In the genomic region with DNA sequence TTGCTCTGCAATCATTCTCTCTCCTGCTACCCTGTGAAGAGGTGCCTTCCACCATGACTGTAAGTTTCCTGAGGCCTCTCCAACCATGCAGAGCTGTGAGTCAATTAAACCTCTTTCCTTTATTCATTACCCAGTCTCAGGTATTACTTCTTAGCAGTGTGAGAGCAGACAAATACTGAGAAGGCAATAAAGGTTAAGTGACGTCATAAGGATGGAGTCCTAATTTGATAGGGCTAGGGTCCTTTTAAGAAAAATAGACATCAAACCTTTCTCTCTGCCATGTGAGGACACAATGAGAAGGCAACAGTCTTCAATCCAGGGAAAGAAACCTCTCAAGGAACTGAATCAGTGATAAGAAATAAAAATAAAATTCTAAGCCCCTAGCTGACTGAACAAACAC, we compare ENCODE assay signal across 1 cellular context.
TF ChIP-seq lines count a peak whose summit lies in the region.

No MANE protein-coding gene starts in this region.

TF ChIP-seq in HepG2, 621 proteins besides CTCF, POLR2A, EP300 and RAD21:
- TF ChIP-seq ZNF563 (CRISPR knock-in tag; IDR thresholded peaks at IDR 0.05) (no peak), NFIB (CRISPR knock-in tag; IDR thresholded peaks at IDR 0.05; ENCODE audit: borderline replicate concordance) (no peak), CREB1 (IDR thresholded peaks at IDR 0.05) (peak; percentile 88), CREB1 (CRISPR knock-in tag; IDR thresholded peaks at IDR 0.05) (no peak), ATF7 (IDR thresholded peaks at IDR 0.05) (peak; percentile 84), ATF7 (CRISPR knock-in tag; IDR thresholded peaks at IDR 0.05) (no peak), ZSCAN9 (CRISPR knock-in tag; IDR thresholded peaks at IDR 0.05; ENCODE audit: borderline replicate concordance) (no peak), KDM1A (CRISPR knock-in tag; IDR thresholded peaks at IDR 0.05) (no peak)
- TF ChIP-seq, protein P1, sequence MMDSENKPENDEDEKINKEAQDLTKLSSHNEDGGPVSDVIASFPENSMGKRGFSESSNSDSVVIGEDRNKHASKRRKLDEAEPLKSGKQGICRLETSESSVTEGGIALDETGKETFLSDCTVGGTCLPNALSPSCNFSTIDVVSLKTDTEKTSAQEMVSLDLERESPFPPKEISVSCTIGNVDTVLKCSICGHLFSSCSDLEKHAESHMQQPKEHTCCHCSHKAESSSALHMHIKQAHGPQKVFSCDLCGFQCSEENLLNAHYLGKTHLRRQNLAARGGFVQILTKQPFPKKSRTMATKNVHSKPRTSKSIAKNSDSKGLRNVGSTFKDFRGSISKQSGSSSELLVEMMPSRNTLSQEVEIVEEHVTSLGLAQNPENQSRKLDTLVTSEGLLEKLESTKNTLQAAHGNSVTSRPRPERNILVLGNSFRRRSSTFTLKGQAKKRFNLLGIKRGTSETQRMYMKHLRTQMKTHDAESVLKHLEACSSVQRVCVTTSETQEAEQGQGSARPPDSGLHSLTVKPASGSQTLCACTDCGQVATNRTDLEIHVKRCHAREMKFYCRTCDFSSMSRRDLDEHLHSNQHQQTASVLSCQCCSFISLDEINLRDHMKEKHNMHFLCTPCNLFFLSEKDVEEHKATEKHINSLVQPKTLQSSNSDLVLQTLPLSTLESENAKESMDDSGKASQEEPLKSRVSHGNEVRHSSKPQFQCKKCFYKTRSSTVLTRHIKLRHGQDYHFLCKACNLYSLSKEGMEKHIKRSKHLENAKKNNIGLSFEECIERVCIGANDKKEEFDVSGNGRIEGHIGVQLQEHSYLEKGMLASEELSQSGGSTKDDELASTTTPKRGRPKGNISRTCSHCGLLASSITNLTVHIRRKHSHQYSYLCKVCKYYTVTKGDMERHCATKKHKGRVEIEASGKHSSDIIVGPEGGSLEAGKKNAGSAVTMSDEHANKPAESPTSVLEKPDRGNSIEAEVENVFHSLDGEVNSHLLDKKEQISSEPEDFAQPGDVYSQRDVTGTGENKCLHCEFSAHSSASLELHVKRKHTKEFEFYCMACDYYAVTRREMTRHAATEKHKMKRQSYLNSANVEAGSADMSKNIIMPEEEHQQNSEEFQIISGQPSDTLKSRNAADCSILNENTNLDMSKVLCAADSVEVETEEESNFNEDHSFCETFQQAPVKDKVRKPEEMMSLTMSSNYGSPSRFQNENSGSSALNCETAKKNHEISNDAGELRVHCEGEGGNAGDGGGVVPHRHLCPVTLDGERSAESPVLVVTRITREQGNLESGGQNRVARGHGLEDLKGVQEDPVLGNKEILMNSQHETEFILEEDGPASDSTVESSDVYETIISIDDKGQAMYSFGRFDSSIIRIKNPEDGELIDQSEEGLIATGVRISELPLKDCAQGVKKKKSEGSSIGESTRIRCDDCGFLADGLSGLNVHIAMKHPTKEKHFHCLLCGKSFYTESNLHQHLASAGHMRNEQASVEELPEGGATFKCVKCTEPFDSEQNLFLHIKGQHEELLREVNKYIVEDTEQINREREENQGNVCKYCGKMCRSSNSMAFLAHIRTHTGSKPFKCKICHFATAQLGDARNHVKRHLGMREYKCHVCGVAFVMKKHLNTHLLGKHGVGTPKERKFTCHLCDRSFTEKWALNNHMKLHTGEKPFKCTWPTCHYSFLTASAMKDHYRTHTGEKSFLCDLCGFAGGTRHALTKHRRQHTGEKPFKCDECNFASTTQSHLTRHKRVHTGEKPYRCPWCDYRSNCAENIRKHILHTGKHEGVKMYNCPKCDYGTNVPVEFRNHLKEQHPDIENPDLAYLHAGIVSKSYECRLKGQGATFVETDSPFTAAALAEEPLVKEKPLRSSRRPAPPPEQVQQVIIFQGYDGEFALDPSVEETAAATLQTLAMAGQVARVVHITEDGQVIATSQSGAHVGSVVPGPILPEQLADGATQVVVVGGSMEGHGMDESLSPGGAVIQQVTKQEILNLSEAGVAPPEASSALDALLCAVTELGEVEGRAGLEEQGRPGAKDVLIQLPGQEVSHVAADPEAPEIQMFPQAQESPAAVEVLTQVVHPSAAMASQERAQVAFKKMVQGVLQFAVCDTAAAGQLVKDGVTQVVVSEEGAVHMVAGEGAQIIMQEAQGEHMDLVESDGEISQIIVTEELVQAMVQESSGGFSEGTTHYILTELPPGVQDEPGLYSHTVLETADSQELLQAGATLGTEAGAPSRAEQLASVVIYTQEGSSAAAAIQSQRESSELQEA (CRISPR knock-in tag; IDR thresholded peaks at IDR 0.05; ENCODE audit: not compliant biosample characterization) = no peak
